ENCODE assay signal across 19 cellular contexts in the genomic region with DNA sequence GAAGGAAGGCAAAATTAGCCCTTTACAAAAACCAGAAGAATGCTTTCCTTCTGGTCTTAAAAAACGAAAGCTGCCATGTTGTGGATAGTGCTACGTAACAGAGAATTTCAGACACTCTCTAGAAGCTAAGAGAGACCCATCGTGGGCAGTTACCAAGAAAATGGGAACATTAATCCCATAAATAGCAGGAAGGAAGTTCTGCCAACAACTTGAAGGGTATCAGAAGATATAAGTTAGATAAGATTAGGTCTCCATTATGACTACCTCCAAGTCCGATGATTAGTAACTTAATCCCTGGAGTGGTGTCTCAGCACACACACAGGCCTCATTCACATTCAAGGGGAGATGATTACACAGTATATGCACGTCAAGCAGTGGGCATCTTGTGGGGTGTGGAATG.
DNase-seq lines count a peak whose midpoint lies in the region; ATAC-seq, FAIRE-seq and TF ChIP-seq lines count a peak whose summit lies in the region.
"Had no signal": no experiment of that assay in that cellular context is flagged by ENCODE, and none has a peak within 500 bp of the region (broad histone marks: within the 10 kb centered on the region; RNA-seq: fewer than 3 reads in every experiment).

No MANE protein-coding gene starts in this region.

- no peaks in the 10 kb centered on the region for H3K9me2 ChIP-seq in GM23338 (ENCODE audit: insufficient read depth)

- H3K79me2 ChIP-seq in GM23338 (replicated peaks; ENCODE audit: insufficient read depth) (no peaks in the 10 kb centered on the region), K562 (ENCODE audit: control insufficient read depth, insufficient read depth, low read length) (no peaks in the 10 kb centered on the region)

- H3K4me3 ChIP-seq in GM23338 (no peak overlapping the region), K562 (no peak overlapping the region)

- H3F3A ChIP-seq in GM23338 (replicated peaks; ENCODE audit: low read depth), result no peaks in the 10 kb centered on the region

- WGBS in K562 (ENCODE audit: insufficient coverage, low coverage, missing lambda C conversion rate), result 65% methylated on average over 5 of the region's 5 CpGs

- H3K4me3 Mint-ChIP-seq in GM23338, result no peak overlapping the region
- no peak overlapping the region for H3K4me3 Mint-ChIP-seq in progenitor cell of endocrine pancreas (ENCODE audit: low read depth)
- H3K4me3 Mint-ChIP-seq: CD4-positive, CD25-positive, alpha-beta regulatory T cell; CD8-positive, alpha-beta T cell had no signal

- H3K4me1 Mint-ChIP-seq in GM23338 (peaks cover 4% of the 10 kb centered on the region; the same call in 2 of the 3 replicates), progenitor cell of endocrine pancreas (ENCODE audit: low read depth) (no peaks in the 10 kb centered on the region)
- H3K4me1 Mint-ChIP-seq: CD4-positive, CD25-positive, alpha-beta regulatory T cell had no signal

- no peak overlapping the region for H3K27ac ChIP-seq in GM23338 (ENCODE audit: low read depth)
- no peak overlapping the region for H3K27ac ChIP-seq in K562 (ENCODE audit: extremely low read depth, low read depth, low read length)
- H3K27ac ChIP-seq: 22Rv1, C4-2B had no signal

- POLR2A ChIA-PET in K562 (lab: Yijun Ruan, JAX), result no interaction called here

- H3K9me1 ChIP-seq in K562 (ENCODE audit: control insufficient read depth, insufficient read depth, low read length), result no peaks in the 10 kb centered on the region

- H4K20me1 ChIP-seq in GM23338 (replicated peaks; ENCODE audit: insufficient read depth), result no peaks in the 10 kb centered on the region
- H4K20me1 ChIP-seq in K562 (replicated peaks; ENCODE audit: control insufficient read depth, insufficient read depth, low read length), result no peaks in the 10 kb centered on the region

- no peaks in the 10 kb centered on the region for H3K4me1 ChIP-seq in GM23338 (ENCODE audit: insufficient read depth)
- H3K4me1 ChIP-seq in K562 (replicated peaks in 1 of 2; ENCODE audit: control insufficient read depth in 2 of 2, insufficient read depth in 2 of 2, low read length in 2 of 2), result no peaks in the 10 kb centered on the region; a peak in 2 of 5 replicates
- H3K4me1 ChIP-seq: Caco-2 had no signal

- peak overlapping the region; percentile 75; the same call in 1 of the 2 replicates for H2AFZ ChIP-seq in GM23338
- H2AFZ ChIP-seq in K562 (ENCODE audit: low read depth, low read length), result peak overlapping the region; percentile 74

- TF ChIP-seq POLR2A in K562 (conservative IDR thresholded peaks at IDR 0.05), result no peak

- no peak for TF ChIP-seq RAD21 in K562 (CRISPR knock-in tag; conservative IDR thresholded peaks at IDR 0.05 in 1 of 2, IDR thresholded peaks at IDR 0.05 in 1 of 2)

- ATAC-seq in GM23338 (no peak), K562 (no peak), GM18867 (IDR thresholded peaks at IDR 0.05; ENCODE audit: unreplicated experiment) (no peak)
- ATAC-seq: CD8-positive, alpha-beta T cell had no signal

- H3K27me3 Mint-ChIP-seq in GM23338 (ENCODE audit: insufficient read depth, low read depth, poor library complexity), result no peaks in the 10 kb centered on the region
- H3K27me3 Mint-ChIP-seq in progenitor cell of endocrine pancreas, result no peaks in the 10 kb centered on the region
- H3K27me3 Mint-ChIP-seq: CD4-positive, CD25-positive, alpha-beta regulatory T cell had no signal

- H3K36me3 ChIP-seq in GM23338 (ENCODE audit: insufficient read depth) (no peaks in the 10 kb centered on the region), K562 (ENCODE audit: control insufficient read depth, insufficient read depth, low read length) (no peaks in the 10 kb centered on the region)

- TF ChIP-seq CTCF in GM23338 (conservative IDR thresholded peaks at IDR 0.05; ENCODE audit: low read depth in 2 of 2), result no peak
- no peak for TF ChIP-seq CTCF in K562 (IDR thresholded peaks at IDR 0.05 in 2 of 3, conservative IDR thresholded peaks at IDR 0.05 in 1 of 3; ENCODE audit: insufficient read depth in 2 of 3, low read depth in 1 of 3, low read length in 3 of 3)
- TF ChIP-seq CTCF in progenitor cell of endocrine pancreas (IDR thresholded peaks at IDR 0.05; ENCODE audit: unreplicated experiment), result no peak

- no peak overlapping the region for H3K9ac ChIP-seq in K562 (ENCODE audit: insufficient read depth in 1 of 2, low read depth in 2 of 2, low read length in 2 of 2)

- H3K4me2 ChIP-seq in GM23338 (no peak overlapping the region), K562 (ENCODE audit: insufficient read depth, low read length) (no peak overlapping the region)

- H3K9me3 Mint-ChIP-seq in GM23338 (no peaks in the 10 kb centered on the region), progenitor cell of endocrine pancreas (ENCODE audit: low read depth) (no peaks in the 10 kb centered on the region)

- H3K27me3 ChIP-seq in GM23338 (ENCODE audit: insufficient read depth) (no peaks in the 10 kb centered on the region), K562 (ENCODE audit: control insufficient read depth in 2 of 2, insufficient read depth in 2 of 2, low read length in 2 of 2) (no peaks in the 10 kb centered on the region)

- in situ Hi-C loops in K562 (cut with MboI), result no loop called here

- H3K36me3 Mint-ChIP-seq in GM23338 (ENCODE audit: low read depth) (no peaks in the 10 kb centered on the region), progenitor cell of endocrine pancreas (ENCODE audit: insufficient read depth) (no peaks in the 10 kb centered on the region)
- H3K36me3 Mint-ChIP-seq: CD4-positive, CD25-positive, alpha-beta regulatory T cell; CD8-positive, alpha-beta T cell had no signal

- BruUV-seq in K562 (replicated peaks; lab: Mats Ljungman, UMichigan), result no TSS peak

- FAIRE-seq in K562 (lab: Jason Lieb, UNC), result no peak
- FAIRE-seq: G401.6, H1 had no signal

- no peaks in the 10 kb centered on the region; the same call in 1 of the 2 replicates for H3K9me3 ChIP-seq in K562 (replicated peaks; ENCODE audit: control insufficient read depth, insufficient read depth, low read depth, low read length)
- H3K9me3 ChIP-seq: Caco-2 had no signal

- TF ChIP-seq EP300 in K562 (IDR thresholded peaks at IDR 0.05; ENCODE audit: low read length), result no peak

- intact Hi-C loops in K562 (cut with micrococcal nuclease), result no loop called here

- H3K27ac Mint-ChIP-seq in GM23338, result no peak overlapping the region
- H3K27ac Mint-ChIP-seq in progenitor cell of endocrine pancreas, result peak overlapping the region; percentile 12
- H3K27ac Mint-ChIP-seq: CD4-positive, CD25-positive, alpha-beta regulatory T cell; CD8-positive, alpha-beta T cell had no signal

- CTCF ChIA-PET in K562 (lab: Yijun Ruan, JAX; ENCODE audit: low intra/inter-chr PET ratio), result interaction anchor here (0.6 kb wide), 1 partner anchor 175 kb away, joined by 3 read pairs; no protein-coding TSS in a partner anchor

- DNase-seq in NCI-H82 (lab: John Stamatoyannopoulos, UW), result peak; percentile 31
- no peak for DNase-seq in NCI-H82 treated with DMSO at 0.1 percent for 48 hours (lab: John Stamatoyannopoulos, UW; ENCODE audit: unreplicated experiment)
- DNase-seq in GM23338 (ENCODE audit: low spot score), result no peak
- no peak for DNase-seq in K562 (ENCODE audit: extremely low read depth in 1 of 4, low spot score in 3 of 4)
- DNase-seq in progenitor cell of endocrine pancreas (ENCODE audit: low spot score, unreplicated experiment), result no peak
- no peak for DNase-seq in C1 segment of cervical spinal cord (lab: John Stamatoyannopoulos, UW)
- DNase-seq in pons (ENCODE audit: low spot score), result no peak
- DNase-seq: Caco-2; CD4-positive, CD25-positive, alpha-beta regulatory T cell; CD8-positive, alpha-beta T cell; DMS153; DND-41; H7; HCEC 1CT had no signal

TF ChIP-seq in K562, 482 proteins besides CTCF, POLR2A, EP300 and RAD21 (continues in another document):
- TF ChIP-seq FOXA3 (CRISPR knock-in tag; conservative IDR thresholded peaks at IDR 0.05 in 1 of 2, IDR thresholded peaks at IDR 0.05 in 1 of 2) (no peak), SAP30 (IDR thresholded peaks at IDR 0.05; ENCODE audit: borderline replicate concordance, insufficient read depth, low read depth, low read length, poor library complexity, severe bottlenecking) (no peak), PTBP1 (IDR thresholded peaks at IDR 0.05; ENCODE audit: low read depth, low read length) (no peak), KLF16 (IDR thresholded peaks at IDR 0.05) (no peak), ELF2 (CRISPR knock-in tag; IDR thresholded peaks at IDR 0.05) (no peak), EWSR1 (IDR thresholded peaks at IDR 0.05; ENCODE audit: borderline replicate concordance, low read depth, partially characterized antibody) (no peak), LARP7 (IDR thresholded peaks at IDR 0.05) (no peak), BRD4 (IDR thresholded peaks at IDR 0.05) (no peak), ZNF668 (CRISPR knock-in tag; IDR thresholded peaks at IDR 0.05) (no peak)
- TF ChIP-seq, protein P1, sequence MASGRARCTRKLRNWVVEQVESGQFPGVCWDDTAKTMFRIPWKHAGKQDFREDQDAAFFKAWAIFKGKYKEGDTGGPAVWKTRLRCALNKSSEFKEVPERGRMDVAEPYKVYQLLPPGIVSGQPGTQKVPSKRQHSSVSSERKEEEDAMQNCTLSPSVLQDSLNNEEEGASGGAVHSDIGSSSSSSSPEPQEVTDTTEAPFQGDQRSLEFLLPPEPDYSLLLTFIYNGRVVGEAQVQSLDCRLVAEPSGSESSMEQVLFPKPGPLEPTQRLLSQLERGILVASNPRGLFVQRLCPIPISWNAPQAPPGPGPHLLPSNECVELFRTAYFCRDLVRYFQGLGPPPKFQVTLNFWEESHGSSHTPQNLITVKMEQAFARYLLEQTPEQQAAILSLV (tag; IDR thresholded peaks at IDR 0.05), result no peak
- TF ChIP-seq, protein P2, sequence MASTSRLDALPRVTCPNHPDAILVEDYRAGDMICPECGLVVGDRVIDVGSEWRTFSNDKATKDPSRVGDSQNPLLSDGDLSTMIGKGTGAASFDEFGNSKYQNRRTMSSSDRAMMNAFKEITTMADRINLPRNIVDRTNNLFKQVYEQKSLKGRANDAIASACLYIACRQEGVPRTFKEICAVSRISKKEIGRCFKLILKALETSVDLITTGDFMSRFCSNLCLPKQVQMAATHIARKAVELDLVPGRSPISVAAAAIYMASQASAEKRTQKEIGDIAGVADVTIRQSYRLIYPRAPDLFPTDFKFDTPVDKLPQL (IDR thresholded peaks at IDR 0.05; ENCODE audit: extremely low read depth, insufficient read length), result no peak
- TF ChIP-seq, protein P3, sequence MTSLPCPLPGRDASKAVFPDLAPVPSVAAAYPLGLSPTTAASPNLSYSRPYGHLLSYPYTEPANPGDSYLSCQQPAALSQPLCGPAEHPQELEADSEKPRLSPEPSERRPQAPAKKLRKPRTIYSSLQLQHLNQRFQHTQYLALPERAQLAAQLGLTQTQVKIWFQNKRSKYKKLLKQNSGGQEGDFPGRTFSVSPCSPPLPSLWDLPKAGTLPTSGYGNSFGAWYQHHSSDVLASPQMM (CRISPR knock-in tag; IDR thresholded peaks at IDR 0.05), result no peak
